Comparison of ENCODE assay signal across 9 cellular contexts in genomic region chr9:129203556-129203909, GRCh38. TPM values are rescaled to one million over a fixed set of nuclear protein-coding genes. Genes with fewer than 3 reads are reported as not detected.
DNase-seq lines count a peak whose midpoint lies in the region; ATAC-seq and TF ChIP-seq lines count a peak whose summit lies in the region.
"Had no signal": no experiment of that assay in that cellular context is flagged by ENCODE, and none has a peak within 500 bp of the region (broad histone marks: within the 10 kb centered on the region; RNA-seq: fewer than 3 reads in every experiment).

No MANE protein-coding gene starts in this region.

- H3K4me3 Mint-ChIP-seq in activated B cell treated with CpG ODN at 0.5 μM for 24 hours, result peak overlapping the region; percentile 81

- H3K36me3 ChIP-seq in HAP-1 (replicated peaks), result no peaks in the 10 kb centered on the region
- H3K36me3 ChIP-seq in iPS-15b (ENCODE audit: control insufficient read depth, insufficient read depth, low read length), result no peaks in the 10 kb centered on the region
- H3K36me3 ChIP-seq in smooth muscle cell (ENCODE audit: low read depth), result no peaks in the 10 kb centered on the region

- ATAC-seq in activated B cell treated with CpG ODN at 0.5 μM for 24 hours (ENCODE audit: low read depth) (no peak), GM21447 (IDR thresholded peaks at IDR 0.05; ENCODE audit: unreplicated experiment) (no peak)

- H3K9me3 Mint-ChIP-seq in activated B cell treated with CpG ODN at 0.5 μM for 24 hours, result no peaks in the 10 kb centered on the region
- H3K9me3 Mint-ChIP-seq: activated naive CD4-positive, alpha-beta T cell treated with anti-CD3 and anti-CD28 coated beads, Interleukin-2, amount 50 U/mL, for 24 hours had no signal

- TF ChIP-seq CTCF in activated B cell treated with CpG ODN at 0.5 μM for 24 hours (IDR thresholded peaks at IDR 0.05), result no peak
- TF ChIP-seq CTCF in smooth muscle cell (IDR thresholded peaks at IDR 0.05; ENCODE audit: borderline replicate concordance, insufficient read depth, poor library complexity, severe bottlenecking), result no peak

- H2AFZ ChIP-seq in smooth muscle cell (ENCODE audit: low read depth), result peak overlapping the region; percentile 98

- peak overlapping the region; percentile 87 for H3K4me2 ChIP-seq in smooth muscle cell

- DNase-seq in HAP-1 (ENCODE audit: low spot score in 2 of 2), result no peak
- no peak for DNase-seq in activated B cell treated with CpG ODN at 0.5 μM for 24 hours
- DNase-seq in smooth muscle cell (lab: John Stamatoyannopoulos, UW; ENCODE audit: unreplicated experiment), result no peak
- DNase-seq in NCI-H2227 (lab: John Stamatoyannopoulos, UW; ENCODE audit: unreplicated experiment), result no peak
- no peak for DNase-seq in ureter (ENCODE audit: low spot score)
- DNase-seq in NOMO-1 (lab: John Stamatoyannopoulos, UW; ENCODE audit: unreplicated experiment in 2 of 2), result no peak

- H3K9ac ChIP-seq in iPS-15b (ENCODE audit: low read depth, low read length), result no peak overlapping the region
- H3K9ac ChIP-seq in smooth muscle cell (ENCODE audit: low read depth), result no peak overlapping the region

- H4K20me1 ChIP-seq in smooth muscle cell (ENCODE audit: low read depth), result no peaks in the 10 kb centered on the region

- POLR2A ChIA-PET in activated B cell treated with CpG ODN at 0.5 μM for 24 hours (lab: Charles Lee), result no interaction called here

- H3K27ac ChIP-seq in smooth muscle cell (ENCODE audit: low read depth), result no peak overlapping the region

- 100% methylated on average over 8 of the region's 11 CpGs for WGBS in smooth muscle cell (ENCODE audit: low lambda C conversion rate)

- H3K79me2 ChIP-seq in smooth muscle cell (ENCODE audit: low read depth), result no peaks in the 10 kb centered on the region

- H3K27me3 ChIP-seq in HAP-1 (ENCODE audit: low read depth) (no peaks in the 10 kb centered on the region), iPS-15b (ENCODE audit: control insufficient read depth, insufficient read depth, low read length) (peaks cover 14% of the 10 kb centered on the region), smooth muscle cell (ENCODE audit: low read depth) (no peaks in the 10 kb centered on the region)

- H3K4me3 ChIP-seq in HAP-1 (peak overlapping the region; percentile 50), iPS-15b (ENCODE audit: low read depth, low read length) (peak overlapping the region; percentile 64), smooth muscle cell (peak overlapping the region; percentile 93)

- H3K27me3 Mint-ChIP-seq in activated B cell treated with CpG ODN at 0.5 μM for 24 hours, result peaks cover 2% of the 10 kb centered on the region
- H3K27me3 Mint-ChIP-seq: activated naive CD4-positive, alpha-beta T cell treated with anti-CD3 and anti-CD28 coated beads, Interleukin-2, amount 50 U/mL, for 24 hours had no signal

- peaks cover 4% of the 10 kb centered on the region for H3F3A ChIP-seq in smooth muscle cell (ENCODE audit: low read depth)

- H3K4me1 ChIP-seq in HAP-1 (peaks cover 3% of the 10 kb centered on the region), iPS-15b (ENCODE audit: control insufficient read depth, insufficient read depth, low read length) (peaks cover 3% of the 10 kb centered on the region), smooth muscle cell (ENCODE audit: low read depth) (peaks cover 2% of the 10 kb centered on the region)

- in situ Hi-C loops in HAP-1 (cut with MboI; ENCODE audit: low sequenced_read_pairs), result no loop called here

- intact Hi-C loops in activated B cell treated with CpG ODN at 0.5 μM for 24 hours (cut with micrococcal nuclease), result loop anchor here (1.0 to 5.0 kb wide), 3 partner anchors 61 to 381 kb away; no protein-coding TSS in a partner anchor

- CTCF ChIA-PET in activated B cell treated with CpG ODN at 0.5 μM for 24 hours (lab: Charles Lee), result no interaction called here

- H3K36me3 Mint-ChIP-seq in activated B cell treated with CpG ODN at 0.5 μM for 24 hours (ENCODE audit: low read depth), result no peaks in the 10 kb centered on the region
- H3K36me3 Mint-ChIP-seq: activated naive CD4-positive, alpha-beta T cell treated with anti-CD3 and anti-CD28 coated beads, Interleukin-2, amount 50 U/mL, for 24 hours had no signal

- H3K27ac Mint-ChIP-seq in activated B cell treated with CpG ODN at 0.5 μM for 24 hours, result no peak overlapping the region

- peaks cover 1% of the 10 kb centered on the region for H3K4me1 Mint-ChIP-seq in activated B cell treated with CpG ODN at 0.5 μM for 24 hours

- no peaks in the 10 kb centered on the region for H3K9me3 ChIP-seq in HAP-1
- no peaks in the 10 kb centered on the region for H3K9me3 ChIP-seq in iPS-15b (ENCODE audit: control insufficient read depth, insufficient read depth, low read length)
- H3K9me3 ChIP-seq in smooth muscle cell (replicated peaks; ENCODE audit: low read depth), result no peaks in the 10 kb centered on the region

RNA-seq across cellular contexts. Expression of gene IER5L, which starts 25.5 kb away (rescaled TPM):
- 1.9 and 2.1 TPM in 2 replicates for total RNA-seq in activated B cell treated with CpG ODN at 0.5 μM for 24 hours
- total RNA-seq in smooth muscle cell, result 23.0 and 28.3 TPM in 2 replicates
- 31.7 and 38.6 TPM in 2 replicates for polyA plus RNA-seq in smooth muscle cell
- total RNA-seq in ureter, result 16.0 TPM
